8 cellular contexts compared by ENCODE assay signal in the genomic region with DNA sequence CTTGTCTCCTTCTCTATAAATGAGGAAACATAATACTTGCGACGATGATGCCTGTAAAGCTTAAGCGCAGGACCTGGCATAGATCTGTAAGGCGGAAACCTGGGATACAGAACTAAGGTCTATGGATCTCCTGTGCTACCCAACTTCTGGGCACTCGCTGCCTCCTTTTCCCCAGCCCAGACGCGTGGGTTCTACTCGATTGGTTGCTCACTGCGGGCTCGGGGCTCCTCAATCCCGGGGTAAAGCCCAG. TPM values are rescaled to one million over a fixed set of nuclear protein-coding genes. Genes with fewer than 3 reads are reported as not detected.
DNase-seq lines count a peak whose midpoint lies in the region; TF ChIP-seq lines count a peak whose summit lies in the region.

No MANE protein-coding gene starts in this region.

- intact Hi-C loops in esophagus muscularis mucosa (cut with DNase I), result no loop called here

- no peaks in the 10 kb centered on the region for H3K9me3 Mint-ChIP-seq in osteocyte (ENCODE audit: unreplicated experiment)

- peaks cover 13% of the 10 kb centered on the region for H3K36me3 Mint-ChIP-seq in osteocyte (ENCODE audit: unreplicated experiment)

- H3K27me3 ChIP-seq in SJSA1 (replicated peaks) (no peaks in the 10 kb centered on the region), esophagus muscularis mucosa (no peaks in the 10 kb centered on the region)

- no peak for TF ChIP-seq EP300 in esophagus muscularis mucosa (IDR thresholded peaks at IDR 0.05)

- H3K9me3 ChIP-seq in SJSA1 (replicated peaks), result no peaks in the 10 kb centered on the region
- H3K9me3 ChIP-seq in esophagus muscularis mucosa, result no peaks in the 10 kb centered on the region

- H3K27ac ChIP-seq in SJSA1 (peak overlapping the region; percentile 58), esophagus muscularis mucosa (replicated peaks in 1 of 4) (peak overlapping the region; percentile 86 to 91 (median 88))

- H3K27ac Mint-ChIP-seq in osteocyte (ENCODE audit: unreplicated experiment), result peak overlapping the region; percentile 97

- DNase-seq in DMS53 (lab: John Stamatoyannopoulos, UW) (peak; percentile 86), HFF-Myc (ENCODE audit: extremely low read depth, low read depth) (no peak), SJSA1 (ENCODE audit: low read depth in 1 of 2, low spot score in 2 of 2) (no peak), esophagus muscularis mucosa (ENCODE audit: extremely low spot score) (no peak), osteocyte (ENCODE audit: extremely low spot score, unreplicated experiment) (no peak), NAMALWA (ENCODE audit: low spot score) (no peak), AG08396 (ENCODE audit: low spot score) (no peak), putamen (ENCODE audit: low spot score) (no peak)

- H3K4me1 ChIP-seq in SJSA1 (replicated peaks) (peaks cover 7% of the 10 kb centered on the region), esophagus muscularis mucosa (peaks cover 17 to 33% (median 28%) of the 10 kb centered on the region in 4 donors)

- peak overlapping the region; percentile 97 for H3K4me3 Mint-ChIP-seq in osteocyte (ENCODE audit: unreplicated experiment)

- H3K36me3 ChIP-seq in SJSA1, result peaks cover 40% of the 10 kb centered on the region
- H3K36me3 ChIP-seq in esophagus muscularis mucosa, result peaks cover 19 to 34% (median 33%) of the 10 kb centered on the region in 4 donors

- 7% methylated on average over 5 of the region's 11 CpGs for WGBS in esophagus muscularis mucosa

- no peaks in the 10 kb centered on the region for H3K27me3 Mint-ChIP-seq in osteocyte (ENCODE audit: unreplicated experiment)

- H3K4me1 Mint-ChIP-seq in osteocyte (ENCODE audit: unreplicated experiment), result peaks cover 26% of the 10 kb centered on the region

- TF ChIP-seq CTCF in HFF-Myc (IDR thresholded peaks at IDR 0.05; ENCODE audit: low read depth, low read length, missing control alignments) (no peak), esophagus muscularis mucosa (IDR thresholded peaks at IDR 0.05) (no peak), osteocyte (IDR thresholded peaks at IDR 0.05) (no peak)

- H3K4me3 ChIP-seq in HFF-Myc (replicated peaks; ENCODE audit: low read depth, low read length), result peak overlapping the region; percentile 95
- peak overlapping the region; percentile 67 for H3K4me3 ChIP-seq in SJSA1
- H3K4me3 ChIP-seq in esophagus muscularis mucosa, result peak overlapping the region; percentile 82 to 88 (median 84)

- TF ChIP-seq POLR2A in esophagus muscularis mucosa (IDR thresholded peaks at IDR 0.05; ENCODE audit: low read depth), result no peak

RNA-seq across cellular contexts. Expression of a gene that starts 0.6 kb away (rescaled TPM):
- total RNA-seq in SJSA1 (2014; rRNA removed; shearing (Covaris generic)), result 137 and 174 TPM in 2 replicates
- 10 to 100 TPM; 68.9 to 91.4 (median 89.2) TPM for total RNA-seq in esophagus muscularis mucosa
- total RNA-seq in osteocyte, result 85.6 and 88.2 TPM in 2 replicates

RNA-seq across cellular contexts. Expression of a gene that starts 26.5 kb away (rescaled TPM):
- 2.9 and 5.6 TPM in 2 replicates for total RNA-seq in SJSA1 (2014; rRNA removed; shearing (Covaris generic))
- total RNA-seq in esophagus muscularis mucosa (1 to 10 TPM; 3.6 to 8.5 (median 5.5) TPM), osteocyte (5.6 and 7.3 TPM in 2 replicates)

RNA-seq across cellular contexts. Expression of a gene that starts 35.9 kb away (rescaled TPM):
- under 0.01 and 0.03 TPM in 2 replicates for total RNA-seq in SJSA1 (2014; rRNA removed; shearing (Covaris generic))
- total RNA-seq in esophagus muscularis mucosa (1 to 10 TPM; 2.1 to 8.1 (median 4.4) TPM), osteocyte (0.21 and 0.38 TPM in 2 replicates)
